8 cellular contexts compared by ENCODE assay signal in genomic region chr10:6348091-6348862, GRCh38.
DNase-seq lines count a peak whose midpoint lies in the region; ATAC-seq and TF ChIP-seq lines count a peak whose summit lies in the region.

No MANE protein-coding gene starts in this region.

- peak overlapping the region; percentile 41 for H3K4me3 Mint-ChIP-seq in dendritic cell treated with granulocyte-macrophage colony-stimulating factor and Interleukin-4, amounts not matched to agents 40 ng/mL and 50 ng/mL, for 4 days
- H3K4me3 Mint-ChIP-seq in type B pancreatic cell (peak overlapping the region; percentile 48), progenitor cell of endocrine pancreas (ENCODE audit: low read depth) (no peak overlapping the region)

- H3K36me3 ChIP-seq in BJ (ENCODE audit: control insufficient read depth, insufficient read depth, low read length) (no peaks in the 10 kb centered on the region), parathyroid adenoma (ENCODE audit: control insufficient read depth, insufficient read depth, low read length) (no peaks in the 10 kb centered on the region)

- H3K27me3 Mint-ChIP-seq in dendritic cell treated with granulocyte-macrophage colony-stimulating factor and Interleukin-4, amounts not matched to agents 40 ng/mL and 50 ng/mL, for 4 days: no peaks in the 10 kb centered on the region
- H3K27me3 Mint-ChIP-seq in type B pancreatic cell (peaks cover 46% of the 10 kb centered on the region), progenitor cell of endocrine pancreas (no peaks in the 10 kb centered on the region)

- H3K9me3 Mint-ChIP-seq in dendritic cell treated with granulocyte-macrophage colony-stimulating factor and Interleukin-4, amounts not matched to agents 40 ng/mL and 50 ng/mL, for 4 days: peaks cover 9% of the 10 kb centered on the region
- H3K9me3 Mint-ChIP-seq in type B pancreatic cell (no peaks in the 10 kb centered on the region), progenitor cell of endocrine pancreas (ENCODE audit: low read depth) (peaks cover 5% of the 10 kb centered on the region)

- intact Hi-C loops in dendritic cell treated with granulocyte-macrophage colony-stimulating factor and Interleukin-4, amounts not matched to agents 40 ng/mL and 50 ng/mL, for 4 days (cut with micrococcal nuclease): no loop called here

- peak overlapping the region; percentile 42 for H3K4me2 ChIP-seq in parathyroid adenoma (ENCODE audit: low read length)

- no peak overlapping the region for H2AFZ ChIP-seq in parathyroid adenoma

- H3K4me1 Mint-ChIP-seq in dendritic cell treated with granulocyte-macrophage colony-stimulating factor and Interleukin-4, amounts not matched to agents 40 ng/mL and 50 ng/mL, for 4 days (ENCODE audit: low read depth): peaks cover 50% of the 10 kb centered on the region
- peaks cover 9% of the 10 kb centered on the region for H3K4me1 Mint-ChIP-seq in type B pancreatic cell (ENCODE audit: unreplicated experiment)
- peaks cover 12% of the 10 kb centered on the region for H3K4me1 Mint-ChIP-seq in progenitor cell of endocrine pancreas (ENCODE audit: low read depth)

- peaks cover 5% of the 10 kb centered on the region for H3K4me1 ChIP-seq in parathyroid adenoma

- POLR2A ChIA-PET in BJ (lab: Charles Lee): no interaction called here

- H3K79me2 ChIP-seq in parathyroid adenoma: no peaks in the 10 kb centered on the region

- no peak for TF ChIP-seq CTCF in BJ (IDR thresholded peaks at IDR 0.05; ENCODE audit: insufficient read depth, low read depth, low read length)
- no peak for TF ChIP-seq CTCF in parathyroid adenoma (IDR thresholded peaks at IDR 0.05)
- TF ChIP-seq CTCF in type B pancreatic cell (conservative IDR thresholded peaks at IDR 0.05): no peak
- no peak for TF ChIP-seq CTCF in progenitor cell of endocrine pancreas (IDR thresholded peaks at IDR 0.05; ENCODE audit: unreplicated experiment)

- no peak overlapping the region for H3K9ac ChIP-seq in parathyroid adenoma

- peak overlapping the region; percentile 27 for H3K27ac ChIP-seq in parathyroid adenoma

- H3K27ac Mint-ChIP-seq in dendritic cell treated with granulocyte-macrophage colony-stimulating factor and Interleukin-4, amounts not matched to agents 40 ng/mL and 50 ng/mL, for 4 days: peak overlapping the region; percentile 73
- H3K27ac Mint-ChIP-seq in type B pancreatic cell (no peak overlapping the region), progenitor cell of endocrine pancreas (no peak overlapping the region)

- peak; percentile 95 for ATAC-seq in GM19468 (IDR thresholded peaks at IDR 0.05; ENCODE audit: extremely low read depth, unreplicated experiment)

- no peak overlapping the region for H3K4me3 ChIP-seq in BJ (ENCODE audit: low read depth, low read length)
- peak overlapping the region; percentile 13 for H3K4me3 ChIP-seq in parathyroid adenoma (ENCODE audit: low read depth, low read length)

- H3K27me3 ChIP-seq in BJ (ENCODE audit: control insufficient read depth, insufficient read depth, low read length) (no peaks in the 10 kb centered on the region), parathyroid adenoma (ENCODE audit: control insufficient read depth, insufficient read depth, low read length) (no peaks in the 10 kb centered on the region)

- CTCF ChIA-PET in BJ (lab: Yijun Ruan, JAX): interaction anchor here (0.6 kb wide), 1 partner anchor 58 kb away, joined by 3 read pairs; no protein-coding TSS in a partner anchor

- no peaks in the 10 kb centered on the region for H3K36me3 Mint-ChIP-seq in dendritic cell treated with granulocyte-macrophage colony-stimulating factor and Interleukin-4, amounts not matched to agents 40 ng/mL and 50 ng/mL, for 4 days (ENCODE audit: low read depth)
- H3K36me3 Mint-ChIP-seq in type B pancreatic cell (no peaks in the 10 kb centered on the region), progenitor cell of endocrine pancreas (ENCODE audit: insufficient read depth) (no peaks in the 10 kb centered on the region)

- H3K9me3 ChIP-seq in parathyroid adenoma (ENCODE audit: control insufficient read depth, low read length): no peaks in the 10 kb centered on the region

- peak; percentile 20 for DNase-seq in BJ (ENCODE audit: low read depth)
- DNase-seq in HK-2 (ENCODE audit: unreplicated experiment): peak; percentile 41
- DNase-seq in activated CD4-positive, alpha-beta T cell treated with anti-CD3 and anti-CD28 coated beads for 24 hours (ENCODE audit: low read depth in 2 of 2): peak; percentile 69 to 70
- DNase-seq in type B pancreatic cell (ENCODE audit: extremely low spot score, unreplicated experiment): no peak
- no peak for DNase-seq in progenitor cell of endocrine pancreas (ENCODE audit: low spot score, unreplicated experiment)

Comparison
In these comparisons a context has a peak if more than half of its experiments do, and no peak if none do; other contexts are left out.
1. DNase-seq: peak in BJ (single experiment), HK-2 (single experiment) and activated CD4-positive, alpha-beta T cell treated with anti-CD3 and anti-CD28 coated beads for 24 hours (2 of 2); none in type B pancreatic cell (single experiment) and progenitor cell of endocrine pancreas (single experiment).